8 cellular contexts compared by ENCODE assay signal in genomic region chr20:15734054-15734453, GRCh38.
"Had no signal": no experiment of that assay in that cellular context is flagged by ENCODE, and none has a peak within 500 bp of the region (broad histone marks: within the 10 kb centered on the region; RNA-seq: fewer than 3 reads in every experiment).

No MANE protein-coding gene starts in this region.

- FAIRE-seq: HTR-8/SVneo had no signal

- DNase-seq: GM23248, GOT3, H7, HFFc6, KBM-7 had no signal

- H3K36me3 ChIP-seq: HAP-1 had no signal

- H3K4me1 ChIP-seq: HAP-1 had no signal

- H3K4me3 ChIP-seq: GM23248, HAP-1 had no signal

- H3K27ac ChIP-seq: GM23248 had no signal

- ATAC-seq: HCT116 had no signal

- H2AFZ ChIP-seq: GM23248 had no signal

- H3K9me3 ChIP-seq: HAP-1 had no signal

- H3K9ac ChIP-seq: GM23248 had no signal
